Comparison of ENCODE assay signal across 13 cellular contexts in the genomic region with DNA sequence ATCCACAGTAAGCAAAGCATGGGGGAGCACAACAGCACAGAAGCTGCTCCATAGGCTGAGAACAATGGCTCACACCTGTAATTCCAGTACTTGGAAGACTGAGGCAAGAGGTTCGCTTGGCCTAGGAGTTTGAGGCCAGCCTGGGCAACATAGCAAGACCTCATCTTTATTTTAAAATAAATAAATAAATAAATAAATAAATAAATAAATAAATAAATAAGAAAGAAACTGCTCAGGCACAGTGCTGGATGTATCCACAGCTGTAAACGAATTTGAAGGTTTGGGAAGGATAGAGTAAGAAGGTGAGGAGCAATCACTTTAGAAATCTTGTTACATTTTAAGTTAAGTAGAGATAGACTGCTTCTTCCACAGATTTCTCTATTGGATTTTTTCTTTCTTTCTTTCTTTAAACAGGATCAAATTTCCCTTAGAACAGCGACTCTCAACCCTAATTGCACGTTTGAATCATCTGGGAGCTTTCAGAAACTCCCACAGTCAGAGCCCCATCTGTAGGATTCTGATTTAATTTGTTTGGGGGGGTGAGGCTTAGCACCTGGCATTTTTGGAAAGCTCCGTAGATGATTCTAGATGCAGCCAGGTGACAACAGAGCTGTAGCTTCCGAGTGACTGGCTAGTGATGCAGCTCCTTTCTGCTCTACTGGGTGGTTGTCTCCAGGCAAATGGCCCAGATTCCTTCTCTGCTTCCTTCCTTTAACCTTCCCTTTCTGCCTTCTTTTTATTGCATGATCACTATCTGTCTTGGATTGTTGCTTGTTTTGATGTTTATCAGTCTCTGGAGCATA. TPM values are rescaled to one million over a fixed set of nuclear protein-coding genes. Genes with fewer than 3 reads are reported as not detected.
A peak's percentile ranks its signal among the peaks of the same experiment; 100 is the strongest.
DNase-seq lines count a peak whose midpoint lies in the region; ATAC-seq, FAIRE-seq and TF ChIP-seq lines count a peak whose summit lies in the region.
"Had no signal": no experiment of that assay in that cellular context is flagged by ENCODE, and none has a peak within 500 bp of the region (broad histone marks: within the 10 kb centered on the region; RNA-seq: fewer than 3 reads in every experiment).

No MANE protein-coding gene starts in this region.

- CTCF ChIA-PET in HEK293 (lab: Yijun Ruan, JAX): interaction anchor here (0.6 to 4.6 kb wide), 16 partner anchors 8 to 622 kb away, joined by 3 to 24 read pairs (median 4); no protein-coding TSS in a partner anchor
- CTCF ChIA-PET in activated CD8-positive, alpha-beta T cell treated with anti-CD3 and anti-CD28 coated beads for 36 hours (lab: Charles Lee): interaction anchor here (0.7 to 16.8 kb wide), 29 partner anchors 10 to 827 kb away, joined by 3 to 301 read pairs (median 5); a partner anchor contains a TSS

- peak; percentile 1 for ATAC-seq in activated CD8-positive, alpha-beta T cell treated with anti-CD3 and anti-CD28 coated beads for 36 hours
- no peak for ATAC-seq in HG03139 (IDR thresholded peaks at IDR 0.05; ENCODE audit: unreplicated experiment)
- ATAC-seq: Panc1 had no signal

- no peak for TF ChIP-seq CTCF in HEK293 (tag by site-specific recombination; IDR thresholded peaks at IDR 0.05)
- TF ChIP-seq CTCF in activated CD8-positive, alpha-beta T cell treated with anti-CD3 and anti-CD28 coated beads for 36 hours (IDR thresholded peaks at IDR 0.05): no peak

- H3K4me1 ChIP-seq in HEK293 (ENCODE audit: control insufficient read depth, insufficient read depth, low read length): peaks cover 14% of the 10 kb centered on the region

- H3K4me1 Mint-ChIP-seq in activated CD8-positive, alpha-beta T cell treated with anti-CD3 and anti-CD28 coated beads for 36 hours (ENCODE audit: low read depth): peaks cover 75% of the 10 kb centered on the region

- POLR2A ChIA-PET in HEK293 (lab: Yijun Ruan, JAX): interaction anchor here (1.2 kb wide), 1 partner anchor 394 kb away, joined by 3 read pairs; no protein-coding TSS in a partner anchor
- POLR2A ChIA-PET in activated CD8-positive, alpha-beta T cell treated with anti-CD3 and anti-CD28 coated beads for 36 hours (lab: Charles Lee): interaction anchor here (0.7 to 6.4 kb wide), 14 partner anchors 9 to 394 kb away, joined by 3 to 72 read pairs (median 4); a partner anchor contains a TSS

- peak overlapping the region; percentile 61; the same call in 1 of the 2 replicates for H3K27ac ChIP-seq in HEK293 (ENCODE audit: extremely low read depth, low read depth, low read length)
- H3K27ac ChIP-seq: left ventricle myocardium inferior had no signal

- H3K27me3 Mint-ChIP-seq in activated CD8-positive, alpha-beta T cell treated with anti-CD3 and anti-CD28 coated beads for 36 hours: peaks cover 2% of the 10 kb centered on the region

- peaks cover 7% of the 10 kb centered on the region for H3K36me3 Mint-ChIP-seq in activated CD8-positive, alpha-beta T cell treated with anti-CD3 and anti-CD28 coated beads for 36 hours (ENCODE audit: low read depth)
- H3K36me3 Mint-ChIP-seq: type B pancreatic cell had no signal

- no peaks in the 10 kb centered on the region for H3K36me3 ChIP-seq in HEK293 (ENCODE audit: control insufficient read depth in 2 of 2, insufficient read depth in 1 of 2, low read length in 2 of 2)
- H3K36me3 ChIP-seq: left ventricle myocardium inferior had no signal

- no peak for FAIRE-seq in RCC 7860 (lab: Jason Lieb, UNC)
- FAIRE-seq: K562 had no signal

- DNase-seq in NCI-H1105 treated with DMSO at 0.1 percent for 48 hours (lab: John Stamatoyannopoulos, UW) (peak; percentile 25), NCI-H1105 (lab: John Stamatoyannopoulos, UW) (no peak), kidney tubule cell (ENCODE audit: low spot score) (peak; percentile 19), NCI-H510A treated with DMSO at 0.1 percent for 48 hours (lab: John Stamatoyannopoulos, UW) (no peak), RCC 7860 (ENCODE audit: low spot score) (no peak)
- DNase-seq in activated CD8-positive, alpha-beta T cell treated with anti-CD3 and anti-CD28 coated beads for 36 hours: no peak
- DNase-seq: left ventricle myocardium inferior, NCI-H2081 had no signal

- intact Hi-C loops in activated CD8-positive, alpha-beta T cell treated with anti-CD3 and anti-CD28 coated beads for 36 hours (cut with micrococcal nuclease): loop anchor here (2.0 to 5.0 kb wide), 3 partner anchors 52 to 283 kb away; no protein-coding TSS in a partner anchor

- peak overlapping the region; percentile 29 for H3K4me3 Mint-ChIP-seq in activated CD8-positive, alpha-beta T cell treated with anti-CD3 and anti-CD28 coated beads for 36 hours
- H3K4me3 Mint-ChIP-seq: type B pancreatic cell had no signal

- peak overlapping the region; percentile 83 for H3K27ac Mint-ChIP-seq in activated CD8-positive, alpha-beta T cell treated with anti-CD3 and anti-CD28 coated beads for 36 hours
- H3K27ac Mint-ChIP-seq: type B pancreatic cell had no signal

- peaks cover 5% of the 10 kb centered on the region for H3K9me3 Mint-ChIP-seq in activated CD8-positive, alpha-beta T cell treated with anti-CD3 and anti-CD28 coated beads for 36 hours
- H3K9me3 Mint-ChIP-seq: type B pancreatic cell had no signal

- H3K9me3 ChIP-seq in HEK293 (ENCODE audit: control insufficient read depth, insufficient read depth, low read depth, low read length): no peaks in the 10 kb centered on the region

- no peak overlapping the region for H3K4me3 ChIP-seq in HEK293 (ENCODE audit: low read depth, low read length)
- H3K4me3 ChIP-seq: K562, left ventricle myocardium inferior had no signal

TF ChIP-seq in HEK293, 187 proteins besides CTCF, POLR2A, EP300 and RAD21 (continues in another document):
- TF ChIP-seq ZNF426 (tag by site-specific recombination; IDR thresholded peaks at IDR 0.05) (peak; percentile 57), ZNF521 (tag by site-specific recombination; IDR thresholded peaks at IDR 0.05) (no peak), SP7 (tag by site-specific recombination; IDR thresholded peaks at IDR 0.05) (peak; percentile 73; the same call in 1 of the 2 replicates), ZFP69B (tag by site-specific recombination; IDR thresholded peaks at IDR 0.05) (no peak), ZNF121 (tag by site-specific recombination; IDR thresholded peaks at IDR 0.05) (0 out of 2 replicates have a peak, but pooled peaks have one; percentile 12)
- TF ChIP-seq, protein P1, sequence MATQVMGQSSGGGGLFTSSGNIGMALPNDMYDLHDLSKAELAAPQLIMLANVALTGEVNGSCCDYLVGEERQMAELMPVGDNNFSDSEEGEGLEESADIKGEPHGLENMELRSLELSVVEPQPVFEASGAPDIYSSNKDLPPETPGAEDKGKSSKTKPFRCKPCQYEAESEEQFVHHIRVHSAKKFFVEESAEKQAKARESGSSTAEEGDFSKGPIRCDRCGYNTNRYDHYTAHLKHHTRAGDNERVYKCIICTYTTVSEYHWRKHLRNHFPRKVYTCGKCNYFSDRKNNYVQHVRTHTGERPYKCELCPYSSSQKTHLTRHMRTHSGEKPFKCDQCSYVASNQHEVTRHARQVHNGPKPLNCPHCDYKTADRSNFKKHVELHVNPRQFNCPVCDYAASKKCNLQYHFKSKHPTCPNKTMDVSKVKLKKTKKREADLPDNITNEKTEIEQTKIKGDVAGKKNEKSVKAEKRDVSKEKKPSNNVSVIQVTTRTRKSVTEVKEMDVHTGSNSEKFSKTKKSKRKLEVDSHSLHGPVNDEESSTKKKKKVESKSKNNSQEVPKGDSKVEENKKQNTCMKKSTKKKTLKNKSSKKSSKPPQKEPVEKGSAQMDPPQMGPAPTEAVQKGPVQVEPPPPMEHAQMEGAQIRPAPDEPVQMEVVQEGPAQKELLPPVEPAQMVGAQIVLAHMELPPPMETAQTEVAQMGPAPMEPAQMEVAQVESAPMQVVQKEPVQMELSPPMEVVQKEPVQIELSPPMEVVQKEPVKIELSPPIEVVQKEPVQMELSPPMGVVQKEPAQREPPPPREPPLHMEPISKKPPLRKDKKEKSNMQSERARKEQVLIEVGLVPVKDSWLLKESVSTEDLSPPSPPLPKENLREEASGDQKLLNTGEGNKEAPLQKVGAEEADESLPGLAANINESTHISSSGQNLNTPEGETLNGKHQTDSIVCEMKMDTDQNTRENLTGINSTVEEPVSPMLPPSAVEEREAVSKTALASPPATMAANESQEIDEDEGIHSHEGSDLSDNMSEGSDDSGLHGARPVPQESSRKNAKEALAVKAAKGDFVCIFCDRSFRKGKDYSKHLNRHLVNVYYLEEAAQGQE (tag by site-specific recombination; IDR thresholded peaks at IDR 0.05): 0 out of 2 replicates have a peak, but pooled peaks have one; percentile 40
- TF ChIP-seq, protein P2, sequence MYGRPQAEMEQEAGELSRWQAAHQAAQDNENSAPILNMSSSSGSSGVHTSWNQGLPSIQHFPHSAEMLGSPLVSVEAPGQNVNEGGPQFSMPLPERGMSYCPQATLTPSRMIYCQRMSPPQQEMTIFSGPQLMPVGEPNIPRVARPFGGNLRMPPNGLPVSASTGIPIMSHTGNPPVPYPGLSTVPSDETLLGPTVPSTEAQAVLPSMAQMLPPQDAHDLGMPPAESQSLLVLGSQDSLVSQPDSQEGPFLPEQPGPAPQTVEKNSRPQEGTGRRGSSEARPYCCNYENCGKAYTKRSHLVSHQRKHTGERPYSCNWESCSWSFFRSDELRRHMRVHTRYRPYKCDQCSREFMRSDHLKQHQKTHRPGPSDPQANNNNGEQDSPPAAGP (tag by site-specific recombination; IDR thresholded peaks at IDR 0.05): no peak

RNA-seq across cellular contexts. Expression of a gene that starts 53.5 kb away (rescaled TPM):
- 10 to 100 TPM; 63.9 to 66.4 TPM for total RNA-seq in activated CD8-positive, alpha-beta T cell treated with anti-CD3 and anti-CD28 coated beads for 36 hours

Comparison
In these comparisons a context has a peak if more than half of its experiments do, and no peak if none do; other contexts are left out.
1. DNase-seq: peak in NCI-H1105 treated with DMSO at 0.1 percent for 48 hours (single experiment) and kidney tubule cell (single experiment); none in NCI-H1105 (single experiment), activated CD8-positive, alpha-beta T cell treated with anti-CD3 and anti-CD28 coated beads for 36 hours (single experiment), NCI-H510A treated with DMSO at 0.1 percent for 48 hours (single experiment) and RCC 7860 (single experiment).